In the genomic region with DNA sequence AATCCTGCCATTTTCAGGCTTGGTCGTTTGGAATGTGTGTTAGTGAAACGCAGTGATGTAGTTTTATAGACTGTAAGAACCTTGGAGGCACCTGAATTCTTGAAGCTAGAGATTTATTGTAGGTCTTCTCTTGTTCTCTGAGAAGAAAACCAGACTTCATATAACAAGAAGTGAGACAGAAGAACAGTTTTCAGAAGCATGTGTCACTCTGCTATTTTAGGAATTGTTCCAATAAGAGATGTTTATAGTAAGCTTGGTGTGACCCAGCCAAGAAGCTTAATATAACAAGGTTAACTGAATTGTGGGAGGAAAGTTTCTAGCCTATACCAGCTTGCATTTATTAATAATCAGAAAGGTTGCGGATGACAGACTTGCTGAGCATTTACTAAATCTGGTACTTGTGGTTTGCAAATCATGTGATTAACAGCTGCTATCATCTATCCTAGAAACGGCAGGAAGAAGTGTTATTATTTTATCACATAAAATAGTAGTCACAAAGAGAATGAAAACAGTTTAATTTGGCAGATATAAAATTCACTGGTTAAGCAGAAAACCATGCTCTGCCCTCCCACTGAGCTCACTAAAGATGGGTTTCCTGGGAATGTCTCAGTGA, we compare ENCODE assay signal across 9 cellular contexts. TPM values are rescaled to one million over a fixed set of nuclear protein-coding genes. Genes with fewer than 3 reads are reported as not detected.
A peak's percentile ranks its signal among the peaks of the same experiment; 100 is the strongest.
DNase-seq lines count a peak whose midpoint lies in the region; ATAC-seq and TF ChIP-seq lines count a peak whose summit lies in the region.
"Had no signal": no experiment of that assay in that cellular context is flagged by ENCODE, and none has a peak within 500 bp of the region (broad histone marks: within the 10 kb centered on the region; RNA-seq: fewer than 3 reads in every experiment).

No MANE protein-coding gene starts in this region.

- no peaks in the 10 kb centered on the region; the same call in none of the 2 replicates for H3K27me3 ChIP-seq in BJ (ENCODE audit: control insufficient read depth, insufficient read depth, low read length)
- no peaks in the 10 kb centered on the region for H3K27me3 ChIP-seq in ascending aorta
- no peaks in the 10 kb centered on the region for H3K27me3 ChIP-seq in parathyroid adenoma (ENCODE audit: control insufficient read depth, insufficient read depth, low read length)

- H3K4me3 ChIP-seq in BJ (ENCODE audit: low read depth, low read length) (no peak overlapping the region), ascending aorta (peak overlapping the region in 1 of 2 donors; percentile 10), parathyroid adenoma (ENCODE audit: low read depth, low read length) (no peak overlapping the region)

- peak overlapping the region; percentile 27 to 73 for H3K27ac ChIP-seq in ascending aorta
- H3K27ac ChIP-seq in parathyroid adenoma = no peak overlapping the region
- H3K27ac ChIP-seq: HL-60 had no signal

- CTCF ChIA-PET in BJ (lab: Yijun Ruan, JAX) = interaction anchor here (1.0 kb wide), 1 partner anchor 157 kb away, joined by 3 read pairs; no protein-coding TSS in a partner anchor

- peak; percentile 21 for DNase-seq in BJ (ENCODE audit: low read depth)
- DNase-seq in ascending aorta (ENCODE audit: low spot score in 2 of 2) = no peak
- DNase-seq in HuH-7.5 (ENCODE audit: low spot score) = no peak
- no peak for DNase-seq in NCI-H510A (lab: John Stamatoyannopoulos, UW)
- DNase-seq in activated effector memory CD4-positive, alpha-beta T cell treated with Interleukin-2 at 50 U/mL for 16 hours = no peak

- H3K36me3 ChIP-seq in BJ (ENCODE audit: control insufficient read depth, insufficient read depth, low read length) (no peaks in the 10 kb centered on the region), ascending aorta (no peaks in the 10 kb centered on the region), parathyroid adenoma (ENCODE audit: control insufficient read depth, insufficient read depth, low read length) (no peaks in the 10 kb centered on the region)

- H3K9me3 ChIP-seq in ascending aorta = no peaks in the 10 kb centered on the region
- H3K9me3 ChIP-seq in parathyroid adenoma (ENCODE audit: control insufficient read depth, low read length) = no peaks in the 10 kb centered on the region

- TF ChIP-seq CTCF in BJ (IDR thresholded peaks at IDR 0.05; ENCODE audit: insufficient read depth, low read depth, low read length) (no peak), ascending aorta (IDR thresholded peaks at IDR 0.05) (no peak), parathyroid adenoma (IDR thresholded peaks at IDR 0.05) (no peak)

- intact Hi-C loops in ascending aorta (cut with DNase I) = no loop called here

- H2AFZ ChIP-seq in parathyroid adenoma = peak overlapping the region; percentile 9

- H3K4me1 ChIP-seq in ascending aorta (peaks cover 4 to 13% of the 10 kb centered on the region in 2 donors), parathyroid adenoma (no peaks in the 10 kb centered on the region)

- ATAC-seq in GM19328 (IDR thresholded peaks at IDR 0.05; ENCODE audit: unreplicated experiment) (peak; percentile 76), HG03159 (IDR thresholded peaks at IDR 0.05; ENCODE audit: unreplicated experiment) (peak; percentile 84)

- H3K4me2 ChIP-seq in parathyroid adenoma (ENCODE audit: low read length) = no peak overlapping the region

- no peak overlapping the region for H3K9ac ChIP-seq in parathyroid adenoma

- H3K79me2 ChIP-seq in parathyroid adenoma = no peaks in the 10 kb centered on the region

- POLR2A ChIA-PET in BJ (lab: Charles Lee) = no interaction called here

RNA-seq across cellular contexts. Expression of gene BCAT1, which starts 49.2 kb away (rescaled TPM):
- 13.2 and 23.8 TPM in 2 replicates for polyA plus RNA-seq in BJ (2011; rRNA removed)
- polyA minus RNA-seq in BJ (2011; rRNA and poly(A)+ RNA removed) = 35.7 and 66.4 TPM in 2 replicates
- 16.5 TPM for total RNA-seq in ascending aorta
